10 cellular contexts compared by ENCODE assay signal in the genomic region with DNA sequence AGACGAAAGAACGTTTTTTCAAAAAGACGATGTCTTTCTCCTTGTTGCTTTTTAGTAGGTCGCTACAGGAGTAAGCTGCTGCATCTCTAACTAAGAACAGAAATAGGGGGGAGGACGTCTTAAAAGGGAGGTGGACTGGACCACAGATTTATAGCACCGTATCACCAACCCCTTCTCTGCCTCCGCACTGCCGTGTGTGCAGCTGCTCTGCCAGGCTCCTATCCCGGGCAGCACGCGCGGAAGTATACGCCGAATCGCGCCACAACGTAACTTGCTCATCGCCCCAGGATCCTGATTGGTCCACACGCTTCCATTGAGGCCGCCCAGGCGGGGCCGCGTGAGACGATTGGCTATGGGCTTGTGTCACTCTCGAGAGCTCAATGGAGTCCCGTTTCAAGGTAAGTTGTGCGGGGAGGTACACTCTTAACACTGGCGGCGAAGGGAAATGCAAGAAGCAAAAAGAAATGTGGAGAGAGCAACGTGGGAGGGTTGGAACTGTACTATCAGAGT. TPM values are rescaled to one million over a fixed set of nuclear protein-coding genes. Genes with fewer than 3 reads are reported as not detected.
A peak's percentile ranks its signal among the peaks of the same experiment; 100 is the strongest.
DNase-seq lines count a peak whose midpoint lies in the region; ATAC-seq, FAIRE-seq and TF ChIP-seq lines count a peak whose summit lies in the region.
"Had no signal": no experiment of that assay in that cellular context is flagged by ENCODE, and none has a peak within 500 bp of the region (broad histone marks: within the 10 kb centered on the region; RNA-seq: fewer than 3 reads in every experiment).

A gene (minus strand): TSS at position 121 of the 510 bp plus-strand sequence. CDS start 64,006 bp downstream, outside the sequence.

- ATAC-seq in A549 (peak; percentile 97 to 99), HG02610 (IDR thresholded peaks at IDR 0.05; ENCODE audit: unreplicated experiment) (peak; percentile 75), SK-N-SH treated with all-trans-retinoic acid at 6 μM for 48 hours (peak; percentile 98)

- H3K9me3 Mint-ChIP-seq in activated T-helper 1 cell treated with anti-CD3 and anti-CD28 coated beads, Interleukin-12 subunit alpha, Interleukin-12 subunit beta, Interleukin-2, Interleukin-4 antibody, amounts not matched to agents 30 ng/mL and 10 ng/mL and 1 ng/mL, durations not matched to agents 14 hours and 24 hours and 36 hours: peaks cover 3% of the 10 kb centered on the region

- intact Hi-C loops in activated T-helper 1 cell treated with anti-CD3 and anti-CD28 coated beads, Interleukin-12 subunit alpha, Interleukin-12 subunit beta, Interleukin-2, Interleukin-4 antibody, amounts not matched to agents 30 ng/mL and 10 ng/mL and 1 ng/mL, durations not matched to agents 14 hours and 24 hours and 36 hours (cut with micrococcal nuclease): no loop called here

- no peak for TF ChIP-seq RAD21 in A549 (conservative IDR thresholded peaks at IDR 0.05 in 1 of 2, IDR thresholded peaks at IDR 0.05 in 1 of 2)

- DNase-seq in A549 (ENCODE audit: low read depth in 1 of 2, low spot score in 1 of 2) (peak; percentile 87 to 99), coronary artery (ENCODE audit: low spot score) (no peak), iris pigment epithelial cell (ENCODE audit: low read depth) (peak; percentile 75)
- no peak for DNase-seq in activated T-helper 1 cell treated with anti-CD3 and anti-CD28 coated beads, Interleukin-12 subunit alpha, Interleukin-12 subunit beta, Interleukin-2, Interleukin-4 antibody, amounts not matched to agents 30 ng/mL and 10 ng/mL and 1 ng/mL, durations not matched to agents 14 hours and 24 hours and 36 hours (ENCODE audit: low spot score)
- no peak for DNase-seq in NK-92 treated with Interleukin-12 subunit alpha and Interleukin-12 subunit beta, amount 100 ng/mL, for 24 hours (lab: John Stamatoyannopoulos, UW)
- DNase-seq: DND-41 had no signal

- peaks cover 22% of the 10 kb centered on the region for H3K27me3 Mint-ChIP-seq in activated T-helper 1 cell treated with anti-CD3 and anti-CD28 coated beads, Interleukin-12 subunit alpha, Interleukin-12 subunit beta, Interleukin-2, Interleukin-4 antibody, amounts not matched to agents 30 ng/mL and 10 ng/mL and 1 ng/mL, durations not matched to agents 14 hours and 24 hours and 36 hours (ENCODE audit: insufficient read depth)

- CTCF ChIA-PET in A549 (lab: Yijun Ruan, JAX): interaction anchor here (0.7 to 1.1 kb wide), 2 partner anchors 11 to 17 kb away, joined by 3 read pairs; no protein-coding TSS in a partner anchor

- no peak for TF ChIP-seq EP300 in A549 (IDR thresholded peaks at IDR 0.05)

- no peaks in the 10 kb centered on the region for H3K4me1 Mint-ChIP-seq in activated T-helper 1 cell treated with anti-CD3 and anti-CD28 coated beads, Interleukin-12 subunit alpha, Interleukin-12 subunit beta, Interleukin-2, Interleukin-4 antibody, amounts not matched to agents 30 ng/mL and 10 ng/mL and 1 ng/mL, durations not matched to agents 14 hours and 24 hours and 36 hours (ENCODE audit: low read depth)

- H3K36me3 Mint-ChIP-seq in activated T-helper 1 cell treated with anti-CD3 and anti-CD28 coated beads, Interleukin-12 subunit alpha, Interleukin-12 subunit beta, Interleukin-2, Interleukin-4 antibody, amounts not matched to agents 30 ng/mL and 10 ng/mL and 1 ng/mL, durations not matched to agents 14 hours and 24 hours and 36 hours (ENCODE audit: low read depth): no peaks in the 10 kb centered on the region

- POLR2A ChIA-PET in A549 (lab: Yijun Ruan, JAX): interaction anchor here (0.6 kb wide), 1 partner anchor 1378 kb away, joined by 3 read pairs; no protein-coding TSS in a partner anchor

- WGBS in A549 (ENCODE audit: missing lambda C conversion rate): under 1% methylated on average over 14 of the region's 30 CpGs

- H3K4me3 Mint-ChIP-seq in activated T-helper 1 cell treated with anti-CD3 and anti-CD28 coated beads, Interleukin-12 subunit alpha, Interleukin-12 subunit beta, Interleukin-2, Interleukin-4 antibody, amounts not matched to agents 30 ng/mL and 10 ng/mL and 1 ng/mL, durations not matched to agents 14 hours and 24 hours and 36 hours: no peak within 1 kb of the TSS

- TF ChIP-seq CTCF in A549 (IDR thresholded peaks at IDR 0.05): no peak
- TF ChIP-seq CTCF in coronary artery (IDR thresholded peaks at IDR 0.05): no peak

- H3K36me3 ChIP-seq in skeletal muscle tissue (ENCODE audit: control insufficient read depth in 3 of 3, insufficient read depth in 3 of 3, low read length in 3 of 3): no peaks in the 10 kb centered on the region

- FAIRE-seq in A549 (lab: Jason Lieb, UNC): peak; percentile 88

- H3K27ac Mint-ChIP-seq in activated T-helper 1 cell treated with anti-CD3 and anti-CD28 coated beads, Interleukin-12 subunit alpha, Interleukin-12 subunit beta, Interleukin-2, Interleukin-4 antibody, amounts not matched to agents 30 ng/mL and 10 ng/mL and 1 ng/mL, durations not matched to agents 14 hours and 24 hours and 36 hours: no peak within 1 kb of the TSS

- H3K4me3 ChIP-seq in A549: peak within 1 kb of the TSS; percentile 56
- peak within 1 kb of the TSS; percentile 67 for H3K4me3 ChIP-seq in coronary artery
- H3K4me3 ChIP-seq in skeletal muscle tissue (ENCODE audit: low read length in 3 of 3): peak within 1 kb of the TSS; percentile 34 to 65 (median 57)

- H3K9me3 ChIP-seq in A549 (peaks cover 9% of the 10 kb centered on the region; the same call in 1 of the 3 replicates), skeletal muscle tissue (ENCODE audit: control insufficient read depth in 3 of 3, low read length in 3 of 3) (peaks cover 0 to 4% (median 0%) of the 10 kb centered on the region in 3 donors)

- TF ChIP-seq POLR2A in A549 (IDR thresholded peaks at IDR 0.05; ENCODE audit: low read length): peak; percentile 61

- peak within 1 kb of the TSS in 1 of 3 donors; percentile 27 for H3K9ac ChIP-seq in skeletal muscle tissue (ENCODE audit: low read depth in 1 of 3, low read length in 3 of 3)

- H3K4me1 ChIP-seq in A549 (no peaks in the 10 kb centered on the region), skeletal muscle tissue (ENCODE audit: control insufficient read depth in 3 of 3, insufficient read depth in 3 of 3, low read length in 3 of 3) (peaks cover 11 to 26% (median 12%) of the 10 kb centered on the region in 3 donors)

- H3K4me2 ChIP-seq in A549: peak within 1 kb of the TSS; percentile 76

- H3K27ac ChIP-seq in A549 (peak within 1 kb of the TSS; percentile 18 to 51; a peak in 4 of 6 replicates), coronary artery (no peak within 1 kb of the TSS), skeletal muscle tissue (ENCODE audit: low read depth, low read length) (no peak within 1 kb of the TSS)

- peaks cover 61 to 76% (median 74%) of the 10 kb centered on the region in 3 donors for H3K27me3 ChIP-seq in skeletal muscle tissue (ENCODE audit: control insufficient read depth in 3 of 3, insufficient read depth in 3 of 3, low read length in 3 of 3)

TF ChIP-seq in A549, 52 proteins besides CTCF, POLR2A, EP300 and RAD21 (continues in another document):
- TF ChIP-seq HDAC2 (IDR thresholded peaks at IDR 0.05): no peak
- TF ChIP-seq, protein P1, sequence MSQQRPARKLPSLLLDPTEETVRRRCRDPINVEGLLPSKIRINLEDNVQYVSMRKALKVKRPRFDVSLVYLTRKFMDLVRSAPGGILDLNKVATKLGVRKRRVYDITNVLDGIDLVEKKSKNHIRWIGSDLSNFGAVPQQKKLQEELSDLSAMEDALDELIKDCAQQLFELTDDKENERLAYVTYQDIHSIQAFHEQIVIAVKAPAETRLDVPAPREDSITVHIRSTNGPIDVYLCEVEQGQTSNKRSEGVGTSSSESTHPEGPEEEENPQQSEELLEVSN (IDR thresholded peaks at IDR 0.05; ENCODE audit: borderline replicate concordance, low read depth): peak; percentile 61; the same call in 1 of the 2 replicates
- TF ChIP-seq ZSCAN20 (CRISPR knock-in tag; IDR thresholded peaks at IDR 0.05): no peak
- no peak for TF ChIP-seq CBX2 (IDR thresholded peaks at IDR 0.05; ENCODE audit: borderline replicate concordance, low read depth)
- 0 out of 2 replicates have a peak, but pooled peaks have one; percentile 50 for TF ChIP-seq HOXB13 (CRISPR knock-in tag; IDR thresholded peaks at IDR 0.05; ENCODE audit: low read depth)
- TF ChIP-seq ZNF302 (CRISPR knock-in tag; IDR thresholded peaks at IDR 0.05): no peak
- TF ChIP-seq SREBF2 (IDR thresholded peaks at IDR 0.05): no peak
- peak in 1 of 2 experiments; percentile 51; a peak in 1 of 5 replicates for TF ChIP-seq JUN (IDR thresholded peaks at IDR 0.05)
- TF ChIP-seq CHD4 (IDR thresholded peaks at IDR 0.05; ENCODE audit: borderline replicate concordance): no peak

TF ChIP-seq in SK-N-SH treated with all-trans-retinoic acid at 6 μM for 48 hours, 23 proteins besides CTCF, POLR2A, EP300 and RAD21 (continues in another document):
- TF ChIP-seq TCF4 (CRISPR knock-in tag; IDR thresholded peaks at IDR 0.05; ENCODE audit: borderline replicate concordance) (peak; percentile 48; the same call in 1 of the 2 replicates), ZFP3 (CRISPR knock-in tag; IDR thresholded peaks at IDR 0.05) (0 out of 2 replicates have a peak, but pooled peaks have one; percentile 9)

RNA-seq across cellular contexts. Expression of the gene that starts here (rescaled TPM):
- polyA plus RNA-seq in A549 (2011; rRNA removed) (0.13 and 0.20 TPM in 2 replicates), A549 (2017; fragmentation: RNase III; extraction: RNeasy Plus Mini Kit Qiagen cat#74134 plus additional on column Dnase treatment) (0.03 TPM in 2 of 3 replicates, not detected in the other)
- polyA plus RNA-seq in A549 (2012; cell fraction: cytosol; rRNA removed): 0.01 TPM in 1 of 2 replicates, not detected in the other
- not detected in 2 replicates for polyA plus RNA-seq in A549 (2012; cell fraction: nucleus; rRNA removed)
- 0.37 and 0.83 TPM in 2 replicates for polyA minus RNA-seq in A549 (2011; rRNA and poly(A)+ RNA removed)
- total RNA-seq in skeletal muscle tissue: 3.1 TPM
- total RNA-seq in activated T-helper 1 cell treated with anti-CD3 and anti-CD28 coated beads, Interleukin-12 subunit alpha, Interleukin-12 subunit beta, Interleukin-2, Interleukin-4 antibody, amounts not matched to agents 30 ng/mL and 10 ng/mL and 1 ng/mL, durations not matched to agents 14 hours and 24 hours and 36 hours: not detected in 2 replicates
- total RNA-seq: activated CD8-positive, alpha-beta memory T cell treated with anti-CD3 and anti-CD28 coated beads for 36 hours had no signal

Comparison
In these comparisons a context has a peak if more than half of its experiments do, and no peak if none do; other contexts are left out.
1. Peak in DNase-seq, ATAC-seq, H3K4me3 ChIP-seq, H3K27ac ChIP-seq and H3K4me2 ChIP-seq in A549; RNA of the gene not detected or under 1 TPM.